ENCODE assay signal across 9 cellular contexts in genomic region chr11:130403301-130403804, GRCh38. TPM values are rescaled to one million over a fixed set of nuclear protein-coding genes. Genes with fewer than 3 reads are reported as not detected.
DNase-seq lines count a peak whose midpoint lies in the region; TF ChIP-seq lines count a peak whose summit lies in the region.
"Had no signal": no experiment of that assay in that cellular context is flagged by ENCODE, and none has a peak within 500 bp of the region (broad histone marks: within the 10 kb centered on the region; RNA-seq: fewer than 3 reads in every experiment).

No MANE protein-coding gene starts in this region.

- in situ Hi-C loops in brain microvascular endothelial cell (cut with HindIII; ENCODE audit: low pct_ligation_motif_present, low sequenced_read_pairs), result no loop called here

- no peaks in the 10 kb centered on the region for H3K36me3 ChIP-seq in brain microvascular endothelial cell (replicated peaks)
- H3K36me3 ChIP-seq in skeletal muscle satellite cell (ENCODE audit: insufficient read depth, low read length), result no peaks in the 10 kb centered on the region

- H3K4me1 ChIP-seq in skeletal muscle satellite cell (ENCODE audit: control insufficient read depth, insufficient read depth, low read length), result peaks cover 40% of the 10 kb centered on the region

- H3K27me3 ChIP-seq in brain microvascular endothelial cell (replicated peaks) (no peaks in the 10 kb centered on the region), skeletal muscle satellite cell (ENCODE audit: control insufficient read depth, insufficient read depth, low read length) (peaks cover 15% of the 10 kb centered on the region)

- DNase-seq in HCEC 1CT (peak; percentile 84), brain microvascular endothelial cell (peak; percentile 89), NK-92 (lab: John Stamatoyannopoulos, UW; ENCODE audit: unreplicated experiment) (no peak), NCI-H1092 (lab: John Stamatoyannopoulos, UW) (no peak), NOMO-1 treated with dmso at 0.1 percent for 144 hours (lab: John Stamatoyannopoulos, UW; ENCODE audit: unreplicated experiment) (no peak)
- no peak for DNase-seq in activated CD4-positive, alpha-beta T cell treated with anti-CD3 and anti-CD28 coated beads for 1 hour
- DNase-seq: natural killer cell had no signal

- peaks cover 4% of the 10 kb centered on the region for H3K9me3 ChIP-seq in iPS-18c (ENCODE audit: control insufficient read depth, insufficient read depth, low read length)
- no peaks in the 10 kb centered on the region for H3K9me3 ChIP-seq in skeletal muscle satellite cell (replicated peaks; ENCODE audit: low read length)

- H3K27ac ChIP-seq in brain microvascular endothelial cell, result peak overlapping the region; percentile 25

- TF ChIP-seq CTCF in brain microvascular endothelial cell (IDR thresholded peaks at IDR 0.05; ENCODE audit: low read depth, low read length, missing control alignments), result no peak

- H3K4me2 ChIP-seq in skeletal muscle satellite cell (ENCODE audit: low read length), result peak overlapping the region; percentile 77

- H3K9ac ChIP-seq in skeletal muscle satellite cell (ENCODE audit: low read depth, low read length), result no peak overlapping the region

- H3K4me3 ChIP-seq in brain microvascular endothelial cell (ENCODE audit: low read depth, low read length), result no peak overlapping the region
- peak overlapping the region; percentile 22; the same call in 1 of the 2 replicates for H3K4me3 ChIP-seq in iPS-18c (ENCODE audit: insufficient read depth, low read depth, low read length)
- peak overlapping the region; percentile 39 for H3K4me3 ChIP-seq in skeletal muscle satellite cell (ENCODE audit: low read length)

RNA-seq across cellular contexts. Expression of gene ADAMTS8, which starts 25.1 kb away (rescaled TPM):
- total RNA-seq in skeletal muscle satellite cell (2012; rRNA removed), result under 0.01 and 0.25 TPM in 2 replicates
- total RNA-seq: natural killer cell had no signal

RNA-seq across cellular contexts. Expression of gene ADAMTS15, which starts 45.1 kb away (rescaled TPM):
- 15.5 and 45.9 TPM in 2 replicates for total RNA-seq in skeletal muscle satellite cell (2012; rRNA removed)

Comparison
In these comparisons a context has a peak if more than half of its experiments do, and no peak if none do; other contexts are left out.
1. DNase-seq: peak in HCEC 1CT (single experiment) and brain microvascular endothelial cell (single experiment); none in NK-92 (single experiment), NCI-H1092 (single experiment), activated CD4-positive, alpha-beta T cell treated with anti-CD3 and anti-CD28 coated beads for 1 hour (single experiment) and NOMO-1 treated with dmso at 0.1 percent for 144 hours (single experiment).